Comparison of ENCODE assay signal across 17 cellular contexts in genomic region chr15:83200162-83200561, GRCh38. TPM values are rescaled to one million over a fixed set of nuclear protein-coding genes. Genes with fewer than 3 reads are reported as not detected.
DNase-seq lines count a peak whose midpoint lies in the region; ATAC-seq and TF ChIP-seq lines count a peak whose summit lies in the region.
"Had no signal": no experiment of that assay in that cellular context is flagged by ENCODE, and none has a peak within 500 bp of the region (broad histone marks: within the 10 kb centered on the region; RNA-seq: fewer than 3 reads in every experiment).

No MANE protein-coding gene starts in this region.

- no peak for TF ChIP-seq POLR2A in testis (IDR thresholded peaks at IDR 0.05)

- TF ChIP-seq CTCF in HFFc6 (IDR thresholded peaks at IDR 0.05): no peak
- TF ChIP-seq CTCF in testis (IDR thresholded peaks at IDR 0.05): no peak
- TF ChIP-seq CTCF in right atrium auricular region (IDR thresholded peaks at IDR 0.05): no peak

- in situ Hi-C loops in Caki2 (cut with HindIII; ENCODE audit: low pct_unique_long_range_greater_than_20kb, low sequenced_read_pairs): no loop called here

- no peaks in the 10 kb centered on the region for H3K9me3 Mint-ChIP-seq in HFFc6
- H3K9me3 Mint-ChIP-seq in activated naive CD8-positive, alpha-beta T cell (ENCODE audit: low read depth): no peaks in the 10 kb centered on the region
- H3K9me3 Mint-ChIP-seq: CD4-positive, CD25-positive, alpha-beta regulatory T cell; endodermal cell had no signal

- ATAC-seq in HG02588 (IDR thresholded peaks at IDR 0.05; ENCODE audit: unreplicated experiment): no peak

- H3K36me3 ChIP-seq in testis (ENCODE audit: low read depth, missing control alignments): no peaks in the 10 kb centered on the region
- H3K36me3 ChIP-seq in right atrium auricular region: no peaks in the 10 kb centered on the region
- H3K36me3 ChIP-seq: stomach had no signal

- no peaks in the 10 kb centered on the region for H3K9me3 ChIP-seq in testis
- no peaks in the 10 kb centered on the region for H3K9me3 ChIP-seq in right atrium auricular region
- H3K9me3 ChIP-seq: stomach had no signal

- H3K4me1 Mint-ChIP-seq in HFFc6 (ENCODE audit: low read depth): peaks cover 77% of the 10 kb centered on the region
- H3K4me1 Mint-ChIP-seq in activated naive CD8-positive, alpha-beta T cell (ENCODE audit: low read depth): peaks cover 19% of the 10 kb centered on the region

- H3K27me3 Mint-ChIP-seq in HFFc6 (ENCODE audit: insufficient read depth): no peaks in the 10 kb centered on the region
- peaks cover 7% of the 10 kb centered on the region for H3K27me3 Mint-ChIP-seq in activated naive CD8-positive, alpha-beta T cell

- no peak overlapping the region for H3K4me3 ChIP-seq in testis
- no peak overlapping the region for H3K4me3 ChIP-seq in right atrium auricular region
- H3K4me3 ChIP-seq: stomach had no signal

- DNase-seq in Caki2 (ENCODE audit: low read depth) (peak; percentile 86), HFFc6 (peak; percentile 34), kidney tubule cell (ENCODE audit: low spot score) (peak; percentile 84), HuH-7 (ENCODE audit: low spot score) (no peak), testis (no peak), right atrium auricular region (ENCODE audit: low spot score) (no peak)
- DNase-seq: activated CD4-positive, alpha-beta T cell treated with anti-CD3 and anti-CD28 coated beads for 48 hours; amygdala; CD4-positive, CD25-positive, alpha-beta regulatory T cell; endodermal cell; hippocampal formation; mesendoderm; NCI-H1930; NK-92 treated with Interleukin-12 subunit alpha and Interleukin-12 subunit beta, amount 100 ng/mL, for 24 hours; stomach had no signal

- WGBS in testis, 2 donors: 90 to 96% methylated on average over 7 of the region's 7 CpGs

- no peaks in the 10 kb centered on the region for H3K27me3 ChIP-seq in testis
- no peaks in the 10 kb centered on the region for H3K27me3 ChIP-seq in right atrium auricular region
- H3K27me3 ChIP-seq: stomach had no signal

- H3K27ac Mint-ChIP-seq in HFFc6: peak overlapping the region; percentile 46; the same call in 1 of the 2 replicates
- peak overlapping the region; percentile 52 for H3K27ac Mint-ChIP-seq in activated naive CD8-positive, alpha-beta T cell
- H3K27ac Mint-ChIP-seq: CD4-positive, CD25-positive, alpha-beta regulatory T cell; endodermal cell had no signal

- H3K4me3 Mint-ChIP-seq in HFFc6: no peak overlapping the region
- peak overlapping the region; percentile 3 for H3K4me3 Mint-ChIP-seq in activated naive CD8-positive, alpha-beta T cell
- H3K4me3 Mint-ChIP-seq: CD4-positive, CD25-positive, alpha-beta regulatory T cell; endodermal cell had no signal

- peaks cover 14% of the 10 kb centered on the region for H3K4me1 ChIP-seq in testis
- H3K4me1 ChIP-seq in right atrium auricular region: peaks cover 0 to 13% of the 10 kb centered on the region in 2 donors

- intact Hi-C loops in testis (cut with DNase I; ENCODE audit: low total_unique reads): no loop called here

- H3K27ac ChIP-seq in testis: no peak overlapping the region
- no peak overlapping the region for H3K27ac ChIP-seq in right atrium auricular region
- H3K27ac ChIP-seq: stomach had no signal

- no peaks in the 10 kb centered on the region for H3K36me3 Mint-ChIP-seq in HFFc6 (ENCODE audit: low read depth)
- H3K36me3 Mint-ChIP-seq in activated naive CD8-positive, alpha-beta T cell: no peaks in the 10 kb centered on the region
- H3K36me3 Mint-ChIP-seq: CD4-positive, CD25-positive, alpha-beta regulatory T cell had no signal

RNA-seq across cellular contexts. Expression of gene HDGFL3, which starts 7.5 kb away (rescaled TPM):
- 23.9 and 68.1 TPM in 2 replicates for total RNA-seq in Caki2 (2014; rRNA removed; shearing (Covaris generic); ENCODE audit: low replicate concordance)
- total RNA-seq in HFFc6 (2021; fragmentation: NEBNext Ultra II Directional; extraction: Animal tissue kit (Norgen Biotek cat#: 25700)): 10 to 100 TPM; 40.3 to 64.6 (median 59.2) TPM
- total RNA-seq in testis: 10 to 100 TPM; 87.1 to 94.6 TPM
- 130 TPM for polyA plus RNA-seq in testis (ENCODE audit: insufficient read depth, low read depth, low replicate concordance)
- 10 to 100 TPM; 25.6 to 30.0 TPM for total RNA-seq in right atrium auricular region

Comparison
In these comparisons a context has a peak if more than half of its experiments do, and no peak if none do; other contexts are left out.
1. DNase-seq: peak in Caki2 (single experiment), HFFc6 (single experiment) and kidney tubule cell (single experiment); none in HuH-7 (single experiment), testis (single experiment) and right atrium auricular region (single experiment).